7 cellular contexts compared by ENCODE assay signal in the genomic region with DNA sequence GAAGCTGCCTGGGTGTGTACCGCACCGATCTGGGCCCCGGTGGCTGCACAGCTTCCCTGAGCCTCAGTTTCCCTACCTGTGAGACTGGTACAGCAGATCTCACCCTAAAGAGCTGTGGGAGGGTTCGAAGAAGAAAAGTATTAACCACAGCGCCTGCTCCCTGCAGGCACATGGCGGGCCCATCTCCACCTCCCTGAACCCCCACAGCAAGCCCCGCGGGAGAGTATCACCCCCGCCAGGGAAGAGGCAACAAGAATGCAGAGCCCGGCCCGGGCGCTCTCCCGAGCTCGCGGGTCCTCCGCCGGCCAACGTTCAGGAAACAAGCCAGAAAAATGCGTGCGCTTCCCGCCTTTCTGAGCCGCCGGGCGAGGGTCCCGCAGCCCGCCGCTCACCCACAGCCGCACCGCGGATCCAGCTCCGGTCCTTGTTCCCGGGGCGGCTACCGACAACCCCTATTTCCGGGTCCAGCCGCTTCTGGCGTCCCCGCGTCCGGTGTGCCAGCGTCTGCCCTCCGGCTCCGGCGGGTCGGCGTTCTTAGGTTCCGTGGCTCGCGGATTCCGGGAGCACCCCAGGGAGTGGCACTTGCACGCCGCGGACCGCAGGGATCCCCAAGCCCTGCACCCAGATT. TPM values are rescaled to one million over a fixed set of nuclear protein-coding genes. Genes with fewer than 3 reads are reported as not detected.
DNase-seq lines count a peak whose midpoint lies in the region; ATAC-seq, FAIRE-seq and TF ChIP-seq lines count a peak whose summit lies in the region.

TSS of gene TOP3B (minus strand) at position 450 of the 628 bp plus-strand sequence. CDS start 7,078 bp downstream, outside the sequence.

- H3K27me3 ChIP-seq in OCI-LY3 (ENCODE audit: low read depth, low read length) (no peaks in the 10 kb centered on the region), mononuclear cell (ENCODE audit: insufficient read depth, low read length) (no peaks in the 10 kb centered on the region)

- H3K79me2 ChIP-seq in OCI-LY3 (ENCODE audit: low read length) = peaks cover 27% of the 10 kb centered on the region

- H2AFZ ChIP-seq in OCI-LY3 (ENCODE audit: low read depth, low read length) = peak within 1 kb of the TSS; percentile 87

- no peaks in the 10 kb centered on the region for H3K9me3 ChIP-seq in OCI-LY3 (ENCODE audit: insufficient read depth, low read length)
- H3K9me3 ChIP-seq in mononuclear cell (ENCODE audit: low read depth, low read length) = no peaks in the 10 kb centered on the region

- no peaks in the 10 kb centered on the region for H3K36me3 ChIP-seq in OCI-LY3 (replicated peaks; ENCODE audit: low read depth, low read length)

- peak within 1 kb of the TSS; percentile 95 for H3K4me2 ChIP-seq in OCI-LY3 (ENCODE audit: low read length)

- peak within 1 kb of the TSS; percentile 27; the same call in 1 of the 2 replicates for H3K27ac ChIP-seq in OCI-LY3 (ENCODE audit: low read length)

- ATAC-seq in GM18498 (IDR thresholded peaks at IDR 0.05; ENCODE audit: unreplicated experiment) = peak; percentile 82

- H3K4me3 ChIP-seq in OCI-LY3 (ENCODE audit: low read length) (peak within 1 kb of the TSS; percentile 87), epithelial cell of esophagus (ENCODE audit: low read length) (peak within 1 kb of the TSS; percentile 86), mononuclear cell (ENCODE audit: low read length) (peak within 1 kb of the TSS; percentile 96)

- FAIRE-seq in HTR-8/SVneo (lab: Jason Lieb, UNC) = no peak

- DNase-seq in HTR-8/SVneo (ENCODE audit: insufficient read length, low spot score) = peak; percentile 67
- peak; percentile 76 for DNase-seq in activated T-cell treated with anti-CD3 and anti-CD28 coated beads for 1 hour (ENCODE audit: low read depth)
- DNase-seq in epithelial cell of esophagus (ENCODE audit: low read depth) = peak; percentile 84
- DNase-seq in stimulated activated CD8-positive, alpha-beta memory T cell treated with anti-CD3 and anti-CD28 coated beads, Interleukin-2, amount 100 ng/mL, for 1 hour (ENCODE audit: low read depth in 2 of 2) = peak; percentile 67 to 71

- H4K20me1 ChIP-seq in OCI-LY3 (ENCODE audit: insufficient read depth, low read length) = 0 out of 2 replicates have a peak, but pooled peaks cover 4% of the 10 kb centered on the region

- peak within 1 kb of the TSS; percentile 86 for H3K9ac ChIP-seq in OCI-LY3 (ENCODE audit: low read length)

- no peak for TF ChIP-seq CTCF in OCI-LY3 (IDR thresholded peaks at IDR 0.05; ENCODE audit: low read depth, low read length)
- no peak for TF ChIP-seq CTCF in epithelial cell of esophagus (IDR thresholded peaks at IDR 0.05; ENCODE audit: insufficient read depth, low read depth, low read length, missing control alignments)

- H3K4me1 ChIP-seq in OCI-LY3 (ENCODE audit: low read length) (peaks cover 10% of the 10 kb centered on the region), mononuclear cell (ENCODE audit: insufficient read depth, low read length) (peaks cover 17% of the 10 kb centered on the region)

RNA-seq across cellular contexts. Expression of gene TOP3B, which starts in this region (rescaled TPM):
- total RNA-seq in mononuclear cell = 34.8 TPM

Comparison
In these comparisons a context has a peak if more than half of its experiments do, and no peak if none do; other contexts are left out.
1. Peak in every context shown above with its lines: DNase-seq, ATAC-seq, H3K4me3 ChIP-seq and H3K27ac ChIP-seq.